ENCODE assay signal across 22 cellular contexts in the genomic region with DNA sequence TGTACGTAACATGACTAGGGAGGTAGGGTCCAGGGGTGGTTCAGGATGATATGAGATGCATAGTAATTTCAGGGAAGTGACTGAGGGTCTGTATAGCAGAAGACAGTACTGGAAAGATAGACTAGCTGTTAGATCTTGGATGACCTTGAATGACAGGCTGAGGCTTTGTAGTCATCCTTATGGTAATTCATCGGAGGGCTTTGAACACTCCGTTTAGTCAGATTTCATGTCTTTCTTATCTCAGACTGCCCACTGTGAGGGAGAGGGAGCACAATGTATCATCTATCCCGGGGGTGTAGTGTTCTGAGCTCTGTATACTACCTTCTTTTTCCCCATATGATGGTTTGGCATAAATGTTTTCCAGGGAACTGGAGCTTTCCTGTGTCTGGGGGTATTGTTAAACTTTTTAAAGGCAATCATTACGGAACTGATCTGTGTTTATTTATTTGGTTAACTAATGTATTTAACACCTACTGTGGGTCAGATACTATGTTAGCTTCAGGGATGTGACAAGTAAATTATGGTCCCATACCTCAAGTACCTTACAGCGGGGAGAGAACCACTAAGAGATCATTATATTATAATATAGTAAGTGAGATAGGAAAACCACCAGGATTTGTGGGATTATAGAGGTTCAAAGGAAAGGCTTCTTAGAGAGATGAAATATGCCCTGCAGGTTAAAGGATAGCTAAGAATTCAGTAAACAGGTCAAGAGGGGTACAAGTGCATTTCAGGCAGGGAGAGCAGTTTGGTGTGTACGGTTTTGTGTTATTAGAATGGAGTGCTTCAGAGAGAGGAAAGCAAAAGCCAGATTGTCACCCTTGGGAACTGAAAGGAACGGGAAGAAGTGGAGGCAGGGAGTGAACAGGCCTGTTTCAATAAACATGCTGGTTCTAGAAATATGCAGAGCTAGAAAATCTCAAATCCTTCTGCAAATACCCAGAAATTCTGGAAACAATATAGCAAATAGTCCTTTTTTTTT.
A peak's percentile ranks its signal among the peaks of the same experiment; 100 is the strongest.
DNase-seq lines count a peak whose midpoint lies in the region; ATAC-seq and TF ChIP-seq lines count a peak whose summit lies in the region.
"Had no signal": no experiment of that assay in that cellular context is flagged by ENCODE, and none has a peak within 500 bp of the region (broad histone marks: within the 10 kb centered on the region; RNA-seq: fewer than 3 reads in every experiment).

No MANE protein-coding gene starts in this region.

- TF ChIP-seq POLR2A in uterus (IDR thresholded peaks at IDR 0.05) = no peak

- H2BK12ac ChIP-seq in mesenchymal stem cell (ENCODE audit: low read length in 2 of 2) = no peak overlapping the region

- H4K91ac ChIP-seq in mesenchymal stem cell (ENCODE audit: low read length) = no peak overlapping the region

- no peak overlapping the region for H3K9ac ChIP-seq in mesenchymal stem cell (ENCODE audit: low read length)
- H3K9ac ChIP-seq: BLaER1 treated with 17β-estradiol and CSF1 and Interleukin-3, amounts not matched to agents 10 nM and 100 nM had no signal

- H3K27ac ChIP-seq in left ventricle myocardium inferior (replicated peaks) = peak overlapping the region; percentile 11
- no peak overlapping the region for H3K27ac ChIP-seq in right cardiac atrium (ENCODE audit: low read length)
- no peak overlapping the region for H3K27ac ChIP-seq in mesenchymal stem cell (ENCODE audit: low read length, poor library complexity, severe bottlenecking)
- peak overlapping the region; percentile 39 to 40 for H3K27ac ChIP-seq in uterus
- H3K27ac ChIP-seq: BLaER1 treated with 17β-estradiol and CSF1 and Interleukin-3, amounts not matched to agents 10 nM and 100 nM; epithelial cell of prostate had no signal

- no peaks in the 10 kb centered on the region for H3K79me1 ChIP-seq in mesenchymal stem cell (replicated peaks; ENCODE audit: low read length, poor library complexity, severe bottlenecking)

- no peak overlapping the region for H2AK5ac ChIP-seq in mesenchymal stem cell (ENCODE audit: low read length, severe bottlenecking)

- H3K23ac ChIP-seq in mesenchymal stem cell (ENCODE audit: low read length in 2 of 2) = no peak overlapping the region

- no peak overlapping the region for H3K4me2 ChIP-seq in mesenchymal stem cell (ENCODE audit: low read length, poor library complexity, severe bottlenecking)
- H3K4me2 ChIP-seq: BLaER1 treated with 17β-estradiol and CSF1 and Interleukin-3, amounts not matched to agents 10 nM and 100 nM had no signal

- no peak overlapping the region for H2BK120ac ChIP-seq in mesenchymal stem cell (ENCODE audit: low read depth, low read length)

- H2BK5ac ChIP-seq in mesenchymal stem cell (ENCODE audit: low read depth, low read length, poor library complexity, severe bottlenecking) = no peak overlapping the region

- intact Hi-C loops in left ventricle myocardium inferior (cut with micrococcal nuclease) (no loop called here), right cardiac atrium (cut with DNase I) (no loop called here), uterus (cut with DNase I; ENCODE audit: low total_unique reads) (no loop called here)

- DNase-seq in left ventricle myocardium inferior = no peak
- no peak for DNase-seq in right cardiac atrium
- DNase-seq in amniotic epithelial cell (ENCODE audit: low read depth) = peak; percentile 59
- peak; percentile 18 for DNase-seq in mesenchymal stem cell
- DNase-seq in uterus = no peak
- DNase-seq in H4 (ENCODE audit: low spot score) = no peak
- DNase-seq in cortex of kidney (lab: John Stamatoyannopoulos, UW) = no peak
- no peak for DNase-seq in NAMALWA (ENCODE audit: low spot score)
- DNase-seq: ACHN; activated CD4-positive, alpha-beta T cell treated with anti-CD3 and anti-CD28 coated beads for 1 hour; activated CD8-positive, alpha-beta memory T cell treated with anti-CD3 and anti-CD28 coated beads for 24 hours; activated naive CD4-positive, alpha-beta T cell treated with Interleukin-2 at 50 U/mL for 16 hours; activated T-cell treated with anti-CD3 and anti-CD28 coated beads, Interleukin-2, amount 50 U/mL, for 24 hours; Caco-2; EL; hypothalamus; NCI-H69; retina; stimulated activated CD8-positive, alpha-beta memory T cell treated with anti-CD3 and anti-CD28 coated beads, Interleukin-4, amount 100 ng/mL, for 48 hours; T-cell had no signal

- H2AFZ ChIP-seq in mesenchymal stem cell (ENCODE audit: low read depth, low read length) = no peak overlapping the region

- no peak for TF ChIP-seq CTCF in left ventricle myocardium inferior (IDR thresholded peaks at IDR 0.05; ENCODE audit: borderline replicate concordance)
- no peak for TF ChIP-seq CTCF in uterus (IDR thresholded peaks at IDR 0.05)

- H3K4me1 ChIP-seq in left ventricle myocardium inferior (peaks cover 25% of the 10 kb centered on the region), right cardiac atrium (ENCODE audit: control insufficient read depth, insufficient read depth, low read length) (peaks cover 8% of the 10 kb centered on the region), mesenchymal stem cell (ENCODE audit: control insufficient read depth, insufficient read depth, low read depth, low read length) (peaks cover 2% of the 10 kb centered on the region), uterus (peaks cover 0 to 9% of the 10 kb centered on the region in 2 donors)
- H3K4me1 ChIP-seq: Caco-2 had no signal

- H3K27me3 ChIP-seq in left ventricle myocardium inferior (ENCODE audit: low read depth) (no peaks in the 10 kb centered on the region), right cardiac atrium (ENCODE audit: control insufficient read depth, insufficient read depth) (no peaks in the 10 kb centered on the region), mesenchymal stem cell (ENCODE audit: control insufficient read depth in 1 of 2, insufficient read depth in 1 of 2, low read length in 2 of 2) (peaks cover 0 to 3% of the 10 kb centered on the region in 2 experiments), uterus (no peaks in the 10 kb centered on the region)
- H3K27me3 ChIP-seq: BLaER1 treated with 17β-estradiol and CSF1 and Interleukin-3, amounts not matched to agents 10 nM and 100 nM had no signal

- no peak overlapping the region for H2BK15ac ChIP-seq in mesenchymal stem cell (ENCODE audit: low read depth, poor library complexity, severe bottlenecking)

- H3K14ac ChIP-seq in mesenchymal stem cell (ENCODE audit: low read length in 2 of 2) = no peak overlapping the region

- H3K4ac ChIP-seq in mesenchymal stem cell (ENCODE audit: low read depth in 1 of 2, low read length in 2 of 2) = no peak overlapping the region

- no peak for ATAC-seq in right cardiac atrium
- ATAC-seq: T-cell had no signal

- H3K4me3 ChIP-seq in left ventricle myocardium inferior (no peak overlapping the region), right cardiac atrium (ENCODE audit: low read length) (no peak overlapping the region), mesenchymal stem cell (ENCODE audit: insufficient read depth in 1 of 2, low read depth in 1 of 2, low read length in 2 of 2) (no peak overlapping the region), uterus (no peak overlapping the region)
- H3K4me3 ChIP-seq: BLaER1 treated with 17β-estradiol and CSF1 and Interleukin-3, amounts not matched to agents 10 nM and 100 nM had no signal

- 66% methylated on average over 8 of the region's 8 CpGs for WGBS in right cardiac atrium
- WGBS in mesenchymal stem cell = 71% methylated on average over 6 of the region's 8 CpGs

- no peak overlapping the region for H3K18ac ChIP-seq in mesenchymal stem cell (ENCODE audit: low read depth in 1 of 2, low read length in 2 of 2)

- H3K9me3 ChIP-seq in left ventricle myocardium inferior (replicated peaks) (no peaks in the 10 kb centered on the region), right cardiac atrium (ENCODE audit: control insufficient read depth, low read length) (no peaks in the 10 kb centered on the region), mesenchymal stem cell (ENCODE audit: control insufficient read depth, low read length) (no peaks in the 10 kb centered on the region), uterus (no peaks in the 10 kb centered on the region)
- H3K9me3 ChIP-seq: BLaER1 treated with 17β-estradiol and CSF1 and Interleukin-3, amounts not matched to agents 10 nM and 100 nM; Caco-2 had no signal

- no peak overlapping the region for H4K8ac ChIP-seq in mesenchymal stem cell (ENCODE audit: low read length)

- H3K36me3 ChIP-seq in left ventricle myocardium inferior (no peaks in the 10 kb centered on the region), mesenchymal stem cell (ENCODE audit: control insufficient read depth in 1 of 2, insufficient read depth in 2 of 2, low read depth in 1 of 2, low read length in 2 of 2) (no peaks in the 10 kb centered on the region), uterus (no peaks in the 10 kb centered on the region)
- H3K36me3 ChIP-seq: BLaER1 treated with 17β-estradiol and CSF1 and Interleukin-3, amounts not matched to agents 10 nM and 100 nM had no signal

Comparison
In these comparisons a context has a peak if more than half of its experiments do, and no peak if none do; other contexts are left out.
1. H3K27ac ChIP-seq: peak in left ventricle myocardium inferior (single experiment) and uterus (2 of 2); none in right cardiac atrium (single experiment) and mesenchymal stem cell (single experiment).
2. DNase-seq: peak in amniotic epithelial cell (single experiment) and mesenchymal stem cell (single experiment); none in left ventricle myocardium inferior (single experiment), right cardiac atrium (0 of 3), uterus (0 of 2), H4 (single experiment), cortex of kidney (single experiment) and NAMALWA (single experiment).